Comparison of ENCODE assay signal across 1 cellular context in genomic region chr11:35357893-35358292, GRCh38.
TF ChIP-seq lines count a peak whose summit lies in the region.

No MANE protein-coding gene starts in this region.

TF ChIP-seq in GM23338, 12 proteins besides CTCF, POLR2A, EP300 and RAD21 (continued from another document):
- no peak for TF ChIP-seq ZNF462 (CRISPR knock-in tag; IDR thresholded peaks at IDR 0.05)
- no peak for TF ChIP-seq REST (IDR thresholded peaks at IDR 0.05; ENCODE audit: unreplicated experiment)
- TF ChIP-seq CREB1 (CRISPR knock-in tag; IDR thresholded peaks at IDR 0.05; ENCODE audit: low read depth): no peak
- no peak for TF ChIP-seq STAT1 (IDR thresholded peaks at IDR 0.05; ENCODE audit: unreplicated experiment)
- no peak for TF ChIP-seq ZNF114 (CRISPR knock-in tag; IDR thresholded peaks at IDR 0.05)
TF ChIP-seq in GM23338: peak in this region for 0.
